Comparison of ENCODE assay signal across 11 cellular contexts in genomic region chr6:37365791-37366190, GRCh38. TPM values are rescaled to one million over a fixed set of nuclear protein-coding genes. Genes with fewer than 3 reads are reported as not detected.
DNase-seq lines count a peak whose midpoint lies in the region; ATAC-seq and TF ChIP-seq lines count a peak whose summit lies in the region.
"Had no signal": no experiment of that assay in that cellular context is flagged by ENCODE, and none has a peak within 500 bp of the region (broad histone marks: within the 10 kb centered on the region; RNA-seq: fewer than 3 reads in every experiment).

No MANE protein-coding gene starts in this region.

- ATAC-seq in Right ventricle myocardium superior (ENCODE audit: poor library complexity) (peak; percentile 52), gastroesophageal sphincter (no peak), upper lobe of right lung (no peak), GM19467 (IDR thresholded peaks at IDR 0.05; ENCODE audit: unreplicated experiment) (no peak)

- H3K27ac ChIP-seq in right atrium auricular region (peak overlapping the region in 1 of 2 donors; percentile 6), gastroesophageal sphincter (peak overlapping the region in 1 of 4 donors; percentile 16), upper lobe of right lung (no peak overlapping the region)
- H3K27ac ChIP-seq: HL-60 had no signal

- H3K36me3 ChIP-seq in right atrium auricular region (peaks cover 31% of the 10 kb centered on the region), gastroesophageal sphincter (peaks cover 2 to 63% of the 10 kb centered on the region in 2 donors), upper lobe of right lung (peaks cover 59% of the 10 kb centered on the region)

- intact Hi-C loops in Right ventricle myocardium superior (cut with DNase I) = no loop called here
- intact Hi-C loops in upper lobe of right lung (cut with DNase I) = no loop called here

- H3K4me3 ChIP-seq in right atrium auricular region (no peak overlapping the region), gastroesophageal sphincter (no peak overlapping the region), upper lobe of right lung (no peak overlapping the region)

- peaks cover 0 to 52% of the 10 kb centered on the region in 2 donors for H3K4me1 ChIP-seq in right atrium auricular region
- peaks cover 0 to 31% (median 6%) of the 10 kb centered on the region in 3 donors for H3K4me1 ChIP-seq in gastroesophageal sphincter
- H3K4me1 ChIP-seq in upper lobe of right lung = peaks cover 14% of the 10 kb centered on the region

- H3K27me3 ChIP-seq in right atrium auricular region (no peaks in the 10 kb centered on the region), gastroesophageal sphincter (no peaks in the 10 kb centered on the region), upper lobe of right lung (no peaks in the 10 kb centered on the region)

- no peak for TF ChIP-seq EP300 in gastroesophageal sphincter (IDR thresholded peaks at IDR 0.05)

- TF ChIP-seq CTCF in right atrium auricular region (IDR thresholded peaks at IDR 0.05) (peak in 1 of 2 donors; percentile 55), gastroesophageal sphincter (IDR thresholded peaks at IDR 0.05) (peak in 3 of 4 experiments; percentile 5 to 38 (median 21)), upper lobe of right lung (IDR thresholded peaks at IDR 0.05) (peak; percentile 18)

- no peak for TF ChIP-seq POLR2A in gastroesophageal sphincter (IDR thresholded peaks at IDR 0.05)

- no peak for DNase-seq in Right ventricle myocardium superior
- no peak for DNase-seq in right atrium auricular region (ENCODE audit: low spot score)
- DNase-seq in SW480 (ENCODE audit: low spot score) = peak; percentile 2
- no peak for DNase-seq in upper lobe of right lung
- DNase-seq in kidney tubule cell (ENCODE audit: low spot score) = no peak
- no peak for DNase-seq in stimulated activated CD4-positive, alpha-beta T cell treated with anti-CD3 and anti-CD28 coated beads, Interleukin-15, amount 100 ng/mL, for 24 hours
- DNase-seq: activated naive CD4-positive, alpha-beta T cell treated with Interleukin-2 at 50 U/mL for 16 hours; CD8-positive, alpha-beta memory T cell had no signal

- H3K9me3 ChIP-seq in right atrium auricular region = no peaks in the 10 kb centered on the region
- H3K9me3 ChIP-seq in gastroesophageal sphincter = no peaks in the 10 kb centered on the region
- H3K9me3 ChIP-seq in upper lobe of right lung = no peaks in the 10 kb centered on the region

- 33 to 46% methylated on average over 1 to 2 of the region's 2 CpGs for WGBS in gastroesophageal sphincter (ENCODE audit: low coverage in 1 of 2), 2 donors

RNA-seq across cellular contexts. Expression of gene RNF8, which starts 12.0 kb away (rescaled TPM):
- 14.9 TPM for total RNA-seq in Right ventricle myocardium superior
- total RNA-seq in right atrium auricular region = 10 to 100 TPM; 17.0 to 17.3 TPM
- total RNA-seq in gastroesophageal sphincter = 10 to 100 TPM in 3 of 4 donors, 1 to 10 TPM in 1; 10.0 to 21.5 (median 16.0) TPM
- total RNA-seq in upper lobe of right lung = 17.6 TPM
